ENCODE assay signal across 8 cellular contexts in the genomic region with DNA sequence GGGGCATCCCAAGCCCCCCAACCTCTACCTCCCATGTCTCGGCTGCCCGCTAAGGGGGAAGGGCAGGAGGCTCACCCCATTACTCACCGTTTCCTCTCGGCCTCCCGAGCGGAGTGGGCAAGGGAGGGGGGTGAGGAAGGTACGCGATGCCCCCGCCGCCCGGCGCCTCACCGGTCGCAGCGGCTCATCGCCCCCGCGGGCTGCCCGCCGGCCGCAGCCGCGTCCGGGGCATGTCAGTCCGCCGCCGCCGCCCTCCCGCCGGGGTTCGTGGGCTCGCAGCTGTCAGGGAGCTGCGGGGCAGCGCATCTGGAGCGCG. TPM values are rescaled to one million over a fixed set of nuclear protein-coding genes. Genes with fewer than 3 reads are reported as not detected.
DNase-seq lines count a peak whose midpoint lies in the region; ATAC-seq and TF ChIP-seq lines count a peak whose summit lies in the region.

No MANE protein-coding gene starts in this region.

- peaks cover 5% of the 10 kb centered on the region for H3K27me3 ChIP-seq in BJ (ENCODE audit: control insufficient read depth, insufficient read depth, low read length)
- no peaks in the 10 kb centered on the region for H3K27me3 ChIP-seq in right atrium auricular region

- peaks cover 44% of the 10 kb centered on the region for H3K27me3 Mint-ChIP-seq in activated B cell treated with CpG ODN at 0.5 μM for 24 hours

- H3K4me1 ChIP-seq in right atrium auricular region: peaks cover 0 to 28% of the 10 kb centered on the region in 2 donors
- H3K4me1 ChIP-seq in mucosa of descending colon (ENCODE audit: low read depth): peaks cover 4% of the 10 kb centered on the region

- H3K27ac ChIP-seq in right atrium auricular region: peak overlapping the region; percentile 29 to 80

- H3K9me3 Mint-ChIP-seq in activated B cell treated with CpG ODN at 0.5 μM for 24 hours: no peaks in the 10 kb centered on the region
- no peaks in the 10 kb centered on the region for H3K9me3 Mint-ChIP-seq in stimulated activated effector memory CD8-positive, alpha-beta T cell treated with anti-CD3 and anti-CD28 coated beads, Interleukin-12 subunit alpha, Interleukin-12 subunit beta, amount 100 ng/mL, for 72 hours

- H3K36me3 ChIP-seq in BJ (ENCODE audit: control insufficient read depth, insufficient read depth, low read length) (no peaks in the 10 kb centered on the region), right atrium auricular region (no peaks in the 10 kb centered on the region), mucosa of descending colon (ENCODE audit: low read depth) (no peaks in the 10 kb centered on the region)

- DNase-seq in BJ (ENCODE audit: low read depth) (no peak), activated B cell treated with CpG ODN at 0.5 μM for 24 hours (peak; percentile 26), right atrium auricular region (ENCODE audit: low spot score) (no peak), NCI-H774 (lab: John Stamatoyannopoulos, UW) (no peak), COR-L47 (lab: John Stamatoyannopoulos, UW) (no peak), mucosa of descending colon (no peak)
- DNase-seq in stimulated activated effector memory CD8-positive, alpha-beta T cell treated with anti-CD3 and anti-CD28 coated beads, Interleukin-12 subunit alpha, Interleukin-12 subunit beta, amount 100 ng/mL, for 72 hours (ENCODE audit: low spot score in 2 of 2): peak in 1 of 2 donors; percentile 7

- intact Hi-C loops in activated B cell treated with CpG ODN at 0.5 μM for 24 hours (cut with micrococcal nuclease): no loop called here
- intact Hi-C loops in mucosa of descending colon (cut with DNase I, micrococcal nuclease): no loop called here

- POLR2A ChIA-PET in BJ (lab: Charles Lee) (no interaction called here), activated B cell treated with CpG ODN at 0.5 μM for 24 hours (lab: Charles Lee) (no interaction called here)

- CTCF ChIA-PET in BJ (lab: Yijun Ruan, JAX): no interaction called here
- CTCF ChIA-PET in activated B cell treated with CpG ODN at 0.5 μM for 24 hours (lab: Charles Lee): no interaction called here

- no peaks in the 10 kb centered on the region for H3K9me3 ChIP-seq in right atrium auricular region
- no peaks in the 10 kb centered on the region for H3K9me3 ChIP-seq in mucosa of descending colon

- TF ChIP-seq CTCF in BJ (IDR thresholded peaks at IDR 0.05; ENCODE audit: insufficient read depth, low read depth, low read length) (no peak), activated B cell treated with CpG ODN at 0.5 μM for 24 hours (IDR thresholded peaks at IDR 0.05) (no peak), right atrium auricular region (IDR thresholded peaks at IDR 0.05) (no peak), mucosa of descending colon (IDR thresholded peaks at IDR 0.05) (no peak)

- H3K36me3 Mint-ChIP-seq in activated B cell treated with CpG ODN at 0.5 μM for 24 hours (ENCODE audit: low read depth): no peaks in the 10 kb centered on the region
- H3K36me3 Mint-ChIP-seq in stimulated activated effector memory CD8-positive, alpha-beta T cell treated with anti-CD3 and anti-CD28 coated beads, Interleukin-12 subunit alpha, Interleukin-12 subunit beta, amount 100 ng/mL, for 72 hours: no peaks in the 10 kb centered on the region

- peak; percentile 24 for ATAC-seq in GM21423 (IDR thresholded peaks at IDR 0.05; ENCODE audit: unreplicated experiment)
- ATAC-seq in activated B cell treated with CpG ODN at 0.5 μM for 24 hours (ENCODE audit: low read depth): peak; percentile 36
- peak; percentile 58 for ATAC-seq in stimulated activated effector memory CD8-positive, alpha-beta T cell treated with anti-CD3 and anti-CD28 coated beads, Interleukin-12 subunit alpha, Interleukin-12 subunit beta, amount 100 ng/mL, for 72 hours
- ATAC-seq in mucosa of descending colon: no peak

- peak overlapping the region; percentile 83 for H3K4me3 Mint-ChIP-seq in activated B cell treated with CpG ODN at 0.5 μM for 24 hours
- peak overlapping the region; percentile 74 for H3K4me3 Mint-ChIP-seq in stimulated activated effector memory CD8-positive, alpha-beta T cell treated with anti-CD3 and anti-CD28 coated beads, Interleukin-12 subunit alpha, Interleukin-12 subunit beta, amount 100 ng/mL, for 72 hours

- peak overlapping the region; percentile 52 for H3K4me3 ChIP-seq in BJ (ENCODE audit: low read depth, low read length)
- H3K4me3 ChIP-seq in right atrium auricular region: peak overlapping the region; percentile 44 to 57
- no peak overlapping the region for H3K4me3 ChIP-seq in mucosa of descending colon

- no peak overlapping the region for H3K27ac Mint-ChIP-seq in activated B cell treated with CpG ODN at 0.5 μM for 24 hours
- peak overlapping the region; percentile 74 for H3K27ac Mint-ChIP-seq in stimulated activated effector memory CD8-positive, alpha-beta T cell treated with anti-CD3 and anti-CD28 coated beads, Interleukin-12 subunit alpha, Interleukin-12 subunit beta, amount 100 ng/mL, for 72 hours

- H3K4me1 Mint-ChIP-seq in activated B cell treated with CpG ODN at 0.5 μM for 24 hours: peaks cover 27% of the 10 kb centered on the region
- H3K4me1 Mint-ChIP-seq in stimulated activated effector memory CD8-positive, alpha-beta T cell treated with anti-CD3 and anti-CD28 coated beads, Interleukin-12 subunit alpha, Interleukin-12 subunit beta, amount 100 ng/mL, for 72 hours: peaks cover 26% of the 10 kb centered on the region

RNA-seq across cellular contexts. Expression of gene SLC8A3, which starts 0.5 kb away (rescaled TPM):
- polyA plus RNA-seq in BJ (2011; rRNA removed): 0.07 TPM in 2 replicates
- 0.26 and 0.43 TPM in 2 replicates for polyA minus RNA-seq in BJ (2011; rRNA and poly(A)+ RNA removed)
- 0.12 and 0.13 TPM in 2 replicates for total RNA-seq in activated B cell treated with CpG ODN at 0.5 μM for 24 hours
- 1 to 10 TPM; 1.3 to 1.4 TPM for total RNA-seq in right atrium auricular region
- 1 to 10 TPM in 1 of 3 donors, under 1 TPM in 2; 0.41 to 1.2 (median 0.67) TPM for total RNA-seq in mucosa of descending colon
